Comparison of ENCODE assay signal across 9 cellular contexts in the genomic region with DNA sequence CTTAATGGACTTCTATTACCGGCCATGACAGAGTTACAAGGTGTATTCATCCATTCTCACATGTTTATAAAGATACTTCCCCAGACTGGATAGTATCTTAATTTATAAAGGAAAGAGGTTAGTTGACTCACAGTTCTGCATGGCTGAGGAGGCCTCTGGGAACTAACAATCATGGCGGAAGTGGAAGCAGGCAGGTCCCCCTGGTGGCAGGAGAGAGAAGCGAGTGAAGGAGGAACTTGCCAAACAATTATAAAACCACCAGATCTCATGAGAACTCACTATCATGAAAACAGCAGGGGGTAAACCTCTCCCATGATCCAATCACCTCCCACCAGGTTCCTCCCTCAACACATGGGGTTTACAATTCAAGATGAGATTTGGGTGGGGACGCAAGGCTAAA.
A peak's percentile ranks its signal among the peaks of the same experiment; 100 is the strongest.
DNase-seq lines count a peak whose midpoint lies in the region; ATAC-seq, FAIRE-seq and TF ChIP-seq lines count a peak whose summit lies in the region.
"Had no signal": no experiment of that assay in that cellular context is flagged by ENCODE, and none has a peak within 500 bp of the region (broad histone marks: within the 10 kb centered on the region; RNA-seq: fewer than 3 reads in every experiment).

No MANE protein-coding gene starts in this region.

- H3K9me1 ChIP-seq in endothelial cell of umbilical vein (replicated peaks; ENCODE audit: control insufficient read depth, extremely low read depth, insufficient read depth, low read length), result no peaks in the 10 kb centered on the region

- H3K4me2 ChIP-seq in endothelial cell of umbilical vein (ENCODE audit: insufficient read depth, low read length), result no peak overlapping the region

- POLR2A ChIA-PET in Caco-2 (lab: Charles Lee), result no interaction called here
- POLR2A ChIA-PET in endothelial cell of umbilical vein (lab: Charles Lee), result no interaction called here

- intact Hi-C loops in Caco-2 (cut with micrococcal nuclease; ENCODE audit: unreplicated experiment) (loop anchor here (1.0 to 10.0 kb wide), 4 partner anchors 80 to 652 kb away; no protein-coding TSS in a partner anchor), endothelial cell of umbilical vein (cut with micrococcal nuclease) (no loop called here)

- ATAC-seq in GM19463 (IDR thresholded peaks at IDR 0.05; ENCODE audit: unreplicated experiment), result peak; percentile 79
- ATAC-seq in GM19328 (IDR thresholded peaks at IDR 0.05; ENCODE audit: unreplicated experiment), result no peak

- no peak for TF ChIP-seq POLR2A in endothelial cell of umbilical vein (IDR thresholded peaks at IDR 0.05; ENCODE audit: low read depth, low read length)

- H3K27me3 ChIP-seq in Caco-2 (replicated peaks; ENCODE audit: control insufficient read depth, insufficient read depth, low read length), result no peaks in the 10 kb centered on the region
- H3K27me3 ChIP-seq in endothelial cell of umbilical vein (ENCODE audit: control insufficient read depth in 2 of 2, insufficient read depth in 2 of 2, low read length in 2 of 2), result no peaks in the 10 kb centered on the region

- H3K27ac Mint-ChIP-seq in Caco-2 (ENCODE audit: unreplicated experiment), result no peak overlapping the region

- in situ Hi-C loops in KBM-7 (cut with MboI; ENCODE audit: low pct_unique_long_range_greater_than_20kb, low sequenced_read_pairs), result no loop called here

- no peaks in the 10 kb centered on the region for H3K4me1 Mint-ChIP-seq in Caco-2 (ENCODE audit: low read depth, unreplicated experiment)

- H3K4me1 ChIP-seq in Caco-2 (no peaks in the 10 kb centered on the region), endothelial cell of umbilical vein (ENCODE audit: control insufficient read depth, extremely low read depth, insufficient read depth, low read length) (no peaks in the 10 kb centered on the region)

- H3K9me3 ChIP-seq in Caco-2, result no peaks in the 10 kb centered on the region
- H3K9me3 ChIP-seq in endothelial cell of umbilical vein (replicated peaks; ENCODE audit: control insufficient read depth, insufficient read depth, low read length), result no peaks in the 10 kb centered on the region

- FAIRE-seq in endothelial cell of umbilical vein (lab: Jason Lieb, UNC), result no peak

- dilution Hi-C loops in endothelial cell of umbilical vein (cut with MboI; ENCODE audit: extremely low pct_ligation_motif_present, low sequenced_read_pairs), result no loop called here

- H3K9me3 Mint-ChIP-seq in Caco-2 (ENCODE audit: unreplicated experiment), result no peaks in the 10 kb centered on the region

- peak; percentile 63 to 66 for DNase-seq in Caco-2
- DNase-seq in KBM-7, result peak; percentile 69
- peak; percentile 3 for DNase-seq in endothelial cell of umbilical vein (ENCODE audit: low read depth, low spot score)
- no peak for DNase-seq in NCI-H446 (lab: John Stamatoyannopoulos, UW)
- no peak for DNase-seq in cerebellar cortex (ENCODE audit: low spot score)
- DNase-seq in NCI-H2171 (lab: John Stamatoyannopoulos, UW), result no peak
- DNase-seq: NCI-H510A had no signal

- H3K36me3 Mint-ChIP-seq in Caco-2 (ENCODE audit: insufficient read depth, unreplicated experiment), result no peaks in the 10 kb centered on the region

- H3K36me3 ChIP-seq in Caco-2 (ENCODE audit: control insufficient read depth, insufficient read depth, low read length) (no peaks in the 10 kb centered on the region), endothelial cell of umbilical vein (ENCODE audit: control insufficient read depth in 2 of 2, extremely low read depth in 1 of 2, insufficient read depth in 2 of 2, low read length in 2 of 2) (no peaks in the 10 kb centered on the region)

- no peak overlapping the region for H3K27ac ChIP-seq in endothelial cell of umbilical vein (ENCODE audit: insufficient read depth, low read depth, low read length)

- H3K79me2 ChIP-seq in endothelial cell of umbilical vein (ENCODE audit: control insufficient read depth, insufficient read depth, low read length), result no peaks in the 10 kb centered on the region

- BruUV-seq in Caco-2 (replicated peaks; lab: Mats Ljungman, UMichigan) (no TSS peak), endothelial cell of umbilical vein (replicated peaks; lab: Mats Ljungman, UMichigan) (no TSS peak)

- CTCF ChIA-PET in Caco-2 (lab: Charles Lee) (no interaction called here), endothelial cell of umbilical vein (lab: Charles Lee) (interaction anchor here (1.7 kb wide), 1 partner anchor 652 kb away, joined by 5 read pairs; no protein-coding TSS in a partner anchor)

- H4K20me1 ChIP-seq in endothelial cell of umbilical vein (replicated peaks; ENCODE audit: control insufficient read depth, extremely low read depth, insufficient read depth, low read length), result no peaks in the 10 kb centered on the region

- H3K4me3 Mint-ChIP-seq in Caco-2 (ENCODE audit: unreplicated experiment), result no peak overlapping the region

- H3K27me3 Mint-ChIP-seq in Caco-2 (ENCODE audit: insufficient read depth, unreplicated experiment), result peaks cover 3% of the 10 kb centered on the region

- H2AFZ ChIP-seq in endothelial cell of umbilical vein (ENCODE audit: low read depth, low read length), result no peak overlapping the region

- peak; percentile 59 to 79 for TF ChIP-seq CTCF in Caco-2 (IDR thresholded peaks at IDR 0.05; ENCODE audit: insufficient read depth in 1 of 2, low read depth in 1 of 2, low read length in 1 of 2, severe bottlenecking in 1 of 2, unreplicated experiment in 1 of 2)
- TF ChIP-seq CTCF in endothelial cell of umbilical vein (IDR thresholded peaks at IDR 0.05; ENCODE audit: extremely low read depth in 1 of 2, insufficient read depth in 1 of 2, low read depth in 1 of 2, low read length in 2 of 2), result peak; percentile 18 to 29

- H3K4me3 ChIP-seq in Caco-2 (ENCODE audit: low read depth, low read length) (no peak overlapping the region), endothelial cell of umbilical vein (replicated peaks in 1 of 3; ENCODE audit: insufficient read depth in 1 of 3, low read depth in 1 of 3, low read length in 3 of 3) (no peak overlapping the region)

- no peak overlapping the region for H3K9ac ChIP-seq in endothelial cell of umbilical vein (replicated peaks; ENCODE audit: extremely low read depth, insufficient read depth, low read length)

TF ChIP-seq in endothelial cell of umbilical vein, 7 proteins besides CTCF, POLR2A, EP300 and RAD21:
- no peak for TF ChIP-seq POLR2AphosphoS5 (IDR thresholded peaks at IDR 0.05; ENCODE audit: insufficient read depth, low read depth, low read length)
- TF ChIP-seq, protein P1, sequence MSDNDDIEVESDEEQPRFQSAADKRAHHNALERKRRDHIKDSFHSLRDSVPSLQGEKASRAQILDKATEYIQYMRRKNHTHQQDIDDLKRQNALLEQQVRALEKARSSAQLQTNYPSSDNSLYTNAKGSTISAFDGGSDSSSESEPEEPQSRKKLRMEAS (IDR thresholded peaks at IDR 0.05; ENCODE audit: insufficient read depth, insufficient read length), result no peak
- no peak for TF ChIP-seq EZH2 (IDR thresholded peaks at IDR 0.05; ENCODE audit: borderline replicate concordance, low read depth, low read length, severe bottlenecking)
- TF ChIP-seq JUN (IDR thresholded peaks at IDR 0.05; ENCODE audit: borderline replicate concordance, insufficient read depth, insufficient read length, low read depth), result no peak
- no peak for TF ChIP-seq GATA2 (IDR thresholded peaks at IDR 0.05; ENCODE audit: insufficient read depth, insufficient read length, low read depth, low read length)
- no peak for TF ChIP-seq MYC (IDR thresholded peaks at IDR 0.05; ENCODE audit: low read depth, low read length)
- no peak for TF ChIP-seq FOS (IDR thresholded peaks at IDR 0.05; ENCODE audit: borderline replicate concordance, insufficient read depth, low read length)

Comparison
In these comparisons a context has a peak if more than half of its experiments do, and no peak if none do; other contexts are left out.
1. DNase-seq: peak in Caco-2 (2 of 2), KBM-7 (single experiment) and endothelial cell of umbilical vein (single experiment); none in NCI-H446 (0 of 2), cerebellar cortex (single experiment) and NCI-H2171 (single experiment).